ENCODE assay signal across 33 cellular contexts in the genomic region with DNA sequence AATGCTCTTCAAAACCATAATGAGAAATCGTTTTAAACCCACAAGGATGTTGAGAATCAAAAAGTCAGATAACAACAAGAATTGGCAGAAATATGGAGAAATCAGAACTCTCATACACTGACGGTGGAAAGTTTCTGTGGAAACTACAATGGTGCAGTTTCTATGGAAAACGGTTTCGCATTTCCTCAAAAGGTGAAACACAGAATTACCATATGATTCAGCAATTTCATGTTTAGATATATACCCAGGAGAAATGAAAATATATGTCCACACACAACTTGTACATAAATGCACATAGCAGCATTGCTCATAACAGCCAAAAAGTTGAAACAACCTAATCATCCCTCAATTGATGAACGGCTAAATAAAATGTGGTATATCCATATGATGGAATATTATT.
DNase-seq lines count a peak whose midpoint lies in the region; ATAC-seq, FAIRE-seq and TF ChIP-seq lines count a peak whose summit lies in the region.
"Had no signal": no experiment of that assay in that cellular context is flagged by ENCODE, and none has a peak within 500 bp of the region (broad histone marks: within the 10 kb centered on the region; RNA-seq: fewer than 3 reads in every experiment).

No MANE protein-coding gene starts in this region.

- BruUV-seq in GM12878 (replicated peaks; lab: Mats Ljungman, UMichigan) = no TSS peak
- BruUV-seq in K562 (replicated peaks; lab: Mats Ljungman, UMichigan) = no TSS peak

- DNase-seq in H54 (ENCODE audit: insufficient read length, low spot score) = no peak
- DNase-seq in GM12878 (ENCODE audit: low read depth, low spot score) = no peak
- DNase-seq in K562 (ENCODE audit: extremely low read depth in 1 of 4, low spot score in 3 of 4) = no peak
- no peak for DNase-seq in SHP77 treated with DMSO at 0.1 percent for 48 hours (lab: John Stamatoyannopoulos, UW)
- DNase-seq in activated CD4-positive, CD25-positive, alpha-beta regulatory T cell (lab: John Stamatoyannopoulos, UW) = no peak
- no peak for DNase-seq in NCI-H1436 treated with DMSO at 0.1 percent for 48 hours (lab: John Stamatoyannopoulos, UW)
- DNase-seq: 8988T; ACHN; AML-193; BE2C; C1 segment of cervical spinal cord; Caco-2; Calu3; CD4-positive, alpha-beta memory T cell; CD4-positive, alpha-beta T cell; CD4-positive, CD25-positive, alpha-beta regulatory T cell; CD8-positive, alpha-beta memory T cell; CD8-positive, alpha-beta T cell; COR-L47; DMS 273 treated with DMSO at 0.1 percent for 48 hours; DMS153; DMS53; DMS79; DMS79 treated with DMSO at 0.1 percent for 48 hours; DND-41; EL had no signal

- no peak overlapping the region for H3K4me3 ChIP-seq in GM12878
- H3K4me3 ChIP-seq in K562 = no peak overlapping the region
- H3K4me3 ChIP-seq: A549; BLaER1; BLaER1 treated with 17β-estradiol and CSF1 and Interleukin-3, amounts not matched to agents 10 nM and 100 nM had no signal

- no peak for ATAC-seq in GM12878
- ATAC-seq in K562 = no peak
- ATAC-seq: A549; CD8-positive, alpha-beta T cell had no signal

- SMC1A ChIA-PET in GM12878 (lab: Charles Lee; ENCODE audit: uncharacterized antibody, unreplicated experiment) = no interaction called here

- no peak overlapping the region for H3K27ac ChIP-seq in GM12878 (ENCODE audit: control insufficient read depth, insufficient read depth)
- no peak overlapping the region for H3K27ac ChIP-seq in K562 (ENCODE audit: extremely low read depth, low read depth, low read length)
- H3K27ac ChIP-seq: 22Rv1; A549; BLaER1; BLaER1 treated with 17β-estradiol and CSF1 and Interleukin-3, amounts not matched to agents 10 nM and 100 nM; C4-2B had no signal

- TF ChIP-seq POLR2A in H54 (IDR thresholded peaks at IDR 0.05; ENCODE audit: low read depth, low read length) (no peak), GM12878 (IDR thresholded peaks at IDR 0.05; ENCODE audit: low read depth, low read length) (no peak), K562 (conservative IDR thresholded peaks at IDR 0.05) (no peak)

- no peaks in the 10 kb centered on the region for H3K9me3 ChIP-seq in GM12878 (replicated peaks; ENCODE audit: control insufficient read depth, insufficient read depth, low read length)
- H3K9me3 ChIP-seq in K562 (replicated peaks; ENCODE audit: control insufficient read depth, insufficient read depth, low read depth, low read length) = no peaks in the 10 kb centered on the region
- H3K9me3 ChIP-seq: A549; BE2C; BLaER1; BLaER1 treated with 17β-estradiol and CSF1 and Interleukin-3, amounts not matched to agents 10 nM and 100 nM; Caco-2 had no signal

- no peaks in the 10 kb centered on the region for H3K4me1 ChIP-seq in GM12878 (ENCODE audit: control insufficient read depth, insufficient read depth, low read length)
- no peaks in the 10 kb centered on the region for H3K4me1 ChIP-seq in K562 (replicated peaks in 1 of 2; ENCODE audit: control insufficient read depth in 2 of 2, insufficient read depth in 2 of 2, low read length in 2 of 2)
- H3K4me1 ChIP-seq: A549; BE2C; BLaER1; BLaER1 treated with 17β-estradiol and CSF1 and Interleukin-3, amounts not matched to agents 10 nM and 100 nM; Caco-2 had no signal

- 38% methylated on average over 5 of the region's 5 CpGs for WGBS in GM12878 (ENCODE audit: insufficient coverage, insufficient replicate concordance, low lambda C conversion rate, missing lambda C conversion rate)
- WGBS in K562 (ENCODE audit: insufficient coverage, low coverage, missing lambda C conversion rate) = 68% methylated on average over 5 of the region's 5 CpGs

- CTCF ChIA-PET in GM12878 (lab: Yijun Ruan, JAX) = no interaction called here
- CTCF ChIA-PET in K562 (lab: Yijun Ruan, JAX; ENCODE audit: low intra/inter-chr PET ratio) = no interaction called here

- TF ChIP-seq RAD21 in GM12878 (IDR thresholded peaks at IDR 0.05; ENCODE audit: insufficient read depth, low read depth, low read length) (no peak), K562 (CRISPR knock-in tag; conservative IDR thresholded peaks at IDR 0.05 in 1 of 2, IDR thresholded peaks at IDR 0.05 in 1 of 2) (no peak)

- H3K9ac ChIP-seq in GM12878 (ENCODE audit: control insufficient read depth, insufficient read depth, low read length) (no peak overlapping the region), K562 (ENCODE audit: insufficient read depth in 1 of 2, low read depth in 2 of 2, low read length in 2 of 2) (no peak overlapping the region)
- H3K9ac ChIP-seq: BLaER1; BLaER1 treated with 17β-estradiol and CSF1 and Interleukin-3, amounts not matched to agents 10 nM and 100 nM had no signal

- H3K4me2 ChIP-seq in GM12878 (ENCODE audit: control insufficient read depth, insufficient read depth) (no peak overlapping the region), K562 (ENCODE audit: insufficient read depth, low read length) (no peak overlapping the region)
- H3K4me2 ChIP-seq: A549; BLaER1; BLaER1 treated with 17β-estradiol and CSF1 and Interleukin-3, amounts not matched to agents 10 nM and 100 nM had no signal

- H3K79me2 ChIP-seq in GM12878 (ENCODE audit: control insufficient read depth, insufficient read depth, low read length) (no peaks in the 10 kb centered on the region), K562 (ENCODE audit: control insufficient read depth, insufficient read depth, low read length) (no peaks in the 10 kb centered on the region)

- H3K27me3 ChIP-seq in GM12878 (replicated peaks in 1 of 2; ENCODE audit: control insufficient read depth in 2 of 2, insufficient read depth in 2 of 2, low read length in 1 of 2) = no peaks in the 10 kb centered on the region; a peak in 1 of 4 replicates
- no peaks in the 10 kb centered on the region for H3K27me3 ChIP-seq in K562 (ENCODE audit: control insufficient read depth in 2 of 2, insufficient read depth in 2 of 2, low read length in 2 of 2)
- H3K27me3 ChIP-seq: BLaER1; BLaER1 treated with 17β-estradiol and CSF1 and Interleukin-3, amounts not matched to agents 10 nM and 100 nM had no signal

- in situ Hi-C loops in GM12878 (cut with MboI) (no loop called here), K562 (cut with MboI) (no loop called here)

- H3K36me3 ChIP-seq in GM12878 (ENCODE audit: control insufficient read depth in 2 of 2, insufficient read depth in 2 of 2, low read length in 1 of 2) = no peaks in the 10 kb centered on the region
- H3K36me3 ChIP-seq in K562 (ENCODE audit: control insufficient read depth, insufficient read depth, low read length) = no peaks in the 10 kb centered on the region
- H3K36me3 ChIP-seq: BE2C; BLaER1; BLaER1 treated with 17β-estradiol and CSF1 and Interleukin-3, amounts not matched to agents 10 nM and 100 nM had no signal

- intact Hi-C loops in GM12878 (cut with micrococcal nuclease; ENCODE audit: unreplicated experiment) (no loop called here), K562 (cut with micrococcal nuclease) (no loop called here)

- no peaks in the 10 kb centered on the region for H3K9me1 ChIP-seq in K562 (ENCODE audit: control insufficient read depth, insufficient read depth, low read length)

- H4K20me1 ChIP-seq in GM12878 (ENCODE audit: control insufficient read depth, insufficient read depth) (no peaks in the 10 kb centered on the region), K562 (replicated peaks; ENCODE audit: control insufficient read depth, insufficient read depth, low read length) (no peaks in the 10 kb centered on the region)
- H4K20me1 ChIP-seq: BLaER1; BLaER1 treated with 17β-estradiol and CSF1 and Interleukin-3, amounts not matched to agents 10 nM and 100 nM had no signal

- no peak for TF ChIP-seq EP300 in GM12878 (IDR thresholded peaks at IDR 0.05; ENCODE audit: borderline replicate concordance in 1 of 2, control insufficient read depth in 1 of 2, low read depth in 2 of 2, low read length in 2 of 2)
- no peak for TF ChIP-seq EP300 in K562 (IDR thresholded peaks at IDR 0.05; ENCODE audit: low read length)

- POLR2A ChIA-PET in GM12878 (lab: Charles Lee) (no interaction called here), K562 (lab: Yijun Ruan, JAX) (no interaction called here)

- H2AFZ ChIP-seq in GM12878 (ENCODE audit: control insufficient read depth, low read depth, low read length) (no peak overlapping the region), K562 (ENCODE audit: low read depth, low read length) (no peak overlapping the region)

- TF ChIP-seq CTCF in GM12878 (IDR thresholded peaks at IDR 0.05 in 2 of 3, conservative IDR thresholded peaks at IDR 0.05 in 1 of 3; ENCODE audit: control insufficient read depth in 2 of 3, extremely low read depth in 1 of 3, insufficient read depth in 1 of 3, low read depth in 3 of 3, low read length in 3 of 3) (no peak), K562 (IDR thresholded peaks at IDR 0.05 in 2 of 3, conservative IDR thresholded peaks at IDR 0.05 in 1 of 3; ENCODE audit: insufficient read depth in 2 of 3, low read depth in 1 of 3, low read length in 3 of 3) (no peak)

- FAIRE-seq in H54 (lab: Jason Lieb, UNC) (peak; percentile 84), GM12878 (lab: Jason Lieb, UNC) (peak; percentile 52), K562 (lab: Jason Lieb, UNC) (no peak)
- FAIRE-seq: A204.1, A549, D721Med had no signal

- RAD21 ChIA-PET in GM12878 (lab: Charles Lee; ENCODE audit: unreplicated experiment) = no interaction called here

TF ChIP-seq in GM12878, 131 proteins besides CTCF, POLR2A, EP300 and RAD21 (continues in another document):
- TF ChIP-seq CEBPB (IDR thresholded peaks at IDR 0.05; ENCODE audit: borderline replicate concordance in 1 of 2, low read depth in 2 of 2, low read length in 2 of 2) (no peak), TAF1 (IDR thresholded peaks at IDR 0.05; ENCODE audit: borderline replicate concordance, low read depth, low read length) (no peak)

TF ChIP-seq in K562, 482 proteins besides CTCF, POLR2A, EP300 and RAD21 (continues in another document):
- TF ChIP-seq ARHGAP35 (IDR thresholded peaks at IDR 0.05; ENCODE audit: partially characterized antibody) = no peak
- TF ChIP-seq PHF8 (IDR thresholded peaks at IDR 0.05; ENCODE audit: borderline replicate concordance, low read length) = no peak
- TF ChIP-seq ZNF316 (IDR thresholded peaks at IDR 0.05) = peak; percentile 57
- TF ChIP-seq CHAMP1 (IDR thresholded peaks at IDR 0.05) = 0 out of 2 replicates have a peak, but pooled peaks have one; percentile 53
